Comparison of ENCODE assay signal across 24 cellular contexts in the genomic region with DNA sequence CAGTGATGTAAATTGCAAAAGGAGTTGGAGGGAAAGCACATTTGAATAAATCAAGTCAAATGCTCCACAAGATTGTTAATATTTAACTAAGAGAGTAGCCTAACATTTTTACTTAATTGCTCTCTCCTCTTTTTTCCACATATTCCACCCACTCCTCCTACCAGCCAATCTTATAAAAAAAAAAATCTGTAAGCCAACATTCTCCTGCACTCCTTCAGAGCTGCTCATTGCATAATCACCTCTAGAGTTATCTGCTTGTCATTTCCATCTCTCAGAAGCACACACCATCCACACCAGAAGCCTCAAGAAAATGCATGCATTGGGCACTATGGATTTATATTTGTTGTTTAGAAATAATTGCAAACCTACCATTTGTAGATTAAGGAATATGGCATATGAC.
"Had no signal": no experiment of that assay in that cellular context is flagged by ENCODE, and none has a peak within 500 bp of the region (broad histone marks: within the 10 kb centered on the region; RNA-seq: fewer than 3 reads in every experiment).

No MANE protein-coding gene starts in this region.

- H3K27me3 ChIP-seq: esophagus muscularis mucosa, gastroesophageal sphincter, heart left ventricle, hepatocyte, left lung, right lobe of liver, suprapubic skin, transverse colon, upper lobe of right lung, uterus had no signal

- ATAC-seq: foreskin keratinocyte; gastroesophageal sphincter; heart left ventricle; left cardiac atrium; left lung; naive thymus-derived CD4-positive, alpha-beta T cell; psoas muscle; right lobe of liver; stimulated activated naive B cell treated with anti-CD40 and anti-IgM and Interleukin-4, amounts not matched to agents 10 μg/mL and 1 μg/mL and 100 μg/mL, for 72 hours; upper lobe of right lung had no signal

- H3K4me2 ChIP-seq: hepatocyte had no signal

- H3K4me3 ChIP-seq: coronary artery, esophagus muscularis mucosa, gastroesophageal sphincter, heart left ventricle, hepatocyte, left lung, psoas muscle, right lobe of liver, suprapubic skin, transverse colon, upper lobe of right lung, uterus had no signal

- H3K4me1 ChIP-seq: esophagus muscularis mucosa, foreskin keratinocyte, gastroesophageal sphincter, heart left ventricle, left lung, psoas muscle, right lobe of liver, suprapubic skin, transverse colon, upper lobe of right lung, uterus had no signal

- H2AFZ ChIP-seq: hepatocyte had no signal

- DNase-seq: dermis blood vessel endothelial cell; effector memory CD4-positive, alpha-beta T cell; foreskin keratinocyte; heart left ventricle; left cardiac atrium; left lung; mesenchymal stem cell; midbrain; naive thymus-derived CD4-positive, alpha-beta T cell; psoas muscle; right lobe of liver; small intestine; stimulated activated CD4-positive, alpha-beta T cell treated with anti-CD3 and anti-CD28 coated beads, Interleukin-15, amount 100 ng/mL, for 24 hours; stimulated activated CD4-positive, alpha-beta T cell treated with anti-CD3 and anti-CD28 coated beads, Interleukin-2, amount 100 ng/mL, for 48 hours; stimulated activated naive B cell treated with anti-CD40 and anti-IgM and Interleukin-4, amounts not matched to agents 10 μg/mL and 1 μg/mL and 100 μg/mL, for 72 hours; transverse colon; upper lobe of right lung; uterus had no signal

- FAIRE-seq: endothelial cell of umbilical vein, small intestine had no signal

- H3K27ac ChIP-seq: coronary artery, esophagus muscularis mucosa, foreskin keratinocyte, gastroesophageal sphincter, heart left ventricle, hepatocyte, left lung, psoas muscle, right lobe of liver, suprapubic skin, transverse colon, upper lobe of right lung, uterus had no signal

- H3K79me2 ChIP-seq: hepatocyte had no signal

- H3K9me3 ChIP-seq: esophagus muscularis mucosa, gastroesophageal sphincter, heart left ventricle, left lung, psoas muscle, right lobe of liver, suprapubic skin, transverse colon, upper lobe of right lung, uterus had no signal

- H3K36me3 ChIP-seq: esophagus muscularis mucosa, gastroesophageal sphincter, heart left ventricle, left lung, right lobe of liver, suprapubic skin, transverse colon, upper lobe of right lung, uterus had no signal
